ENCODE assay signal across 8 cellular contexts in the genomic region with DNA sequence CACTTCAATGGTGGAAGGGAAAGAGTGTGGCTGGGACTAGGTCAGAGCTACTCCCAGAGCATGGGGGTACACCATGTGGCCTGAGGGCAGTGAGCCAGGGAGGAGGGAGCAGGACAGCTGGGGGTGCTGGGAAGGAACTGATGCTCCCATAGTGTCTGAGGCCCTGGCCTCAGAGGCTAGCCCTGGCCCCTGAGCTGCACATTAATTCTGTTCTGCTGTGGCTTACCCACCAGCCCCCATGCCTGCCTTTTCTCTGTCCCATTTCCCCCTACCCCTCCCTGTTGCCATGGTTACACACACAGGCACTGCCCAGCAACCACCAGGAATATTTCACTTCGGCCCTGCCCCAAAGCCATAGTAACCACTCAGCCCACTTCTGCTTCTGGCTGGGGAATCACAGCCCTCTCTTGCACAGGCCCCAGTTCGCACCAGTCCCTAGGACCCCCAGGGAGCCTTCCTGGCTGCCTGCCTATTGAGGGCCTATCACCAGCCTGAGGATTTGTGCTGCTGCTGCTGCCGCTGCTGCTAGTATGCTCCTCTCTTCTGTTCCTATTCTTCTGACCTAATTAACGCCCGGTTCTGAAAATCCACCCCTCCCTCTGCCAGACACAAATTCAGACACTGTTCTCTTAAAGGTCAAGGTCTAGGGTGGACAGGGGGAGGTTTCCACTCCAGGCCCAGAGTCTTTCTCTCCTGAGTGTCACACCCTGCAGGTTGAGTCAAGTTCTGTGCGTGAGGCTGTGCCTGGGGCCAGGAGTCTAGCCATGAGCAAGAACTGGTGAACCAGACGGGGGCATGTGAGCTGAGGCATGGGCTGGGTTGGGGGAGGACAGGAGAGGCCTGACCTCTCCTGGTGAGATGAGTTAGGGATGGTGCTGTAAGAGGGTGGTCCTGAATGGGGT.
A peak's percentile ranks its signal among the peaks of the same experiment; 100 is the strongest.
DNase-seq lines count a peak whose midpoint lies in the region; ATAC-seq and TF ChIP-seq lines count a peak whose summit lies in the region.

No MANE protein-coding gene starts in this region.

- no peaks in the 10 kb centered on the region for H3K36me3 ChIP-seq in mesendoderm (ENCODE audit: control insufficient read depth, insufficient read depth, low read length)

- no peak overlapping the region for H4K5ac ChIP-seq in mesendoderm (ENCODE audit: low read length)

- peaks cover 74 to 96% of the 10 kb centered on the region in 2 donors for H3K36me3 Mint-ChIP-seq in CD14-positive monocyte
- peaks cover 0 to 12% of the 10 kb centered on the region in 2 donors for H3K36me3 Mint-ChIP-seq in activated naive CD4-positive, alpha-beta T cell treated with anti-CD3 and anti-CD28 coated beads, Interleukin-2, amount 50 U/mL, for 72 hours

- no peaks in the 10 kb centered on the region for H3K79me2 ChIP-seq in mesendoderm (ENCODE audit: control insufficient read depth, insufficient read depth, low read length)

- H3K4ac ChIP-seq in mesendoderm (ENCODE audit: low read depth, low read length), result no peak overlapping the region

- peaks cover 19% of the 10 kb centered on the region for H3K4me1 Mint-ChIP-seq in CD14-positive monocyte

- no peak overlapping the region for H3K4me3 ChIP-seq in mesendoderm (ENCODE audit: low read length)

- no peak overlapping the region for H2BK5ac ChIP-seq in mesendoderm (ENCODE audit: low read length)

- no peak overlapping the region for H3K9ac ChIP-seq in mesendoderm (ENCODE audit: low read length)

- H3K27ac Mint-ChIP-seq in CD14-positive monocyte, result peak overlapping the region; percentile 88 to 97 (median 92)
- peak overlapping the region in 1 of 2 donors; percentile 25 for H3K27ac Mint-ChIP-seq in activated naive CD4-positive, alpha-beta T cell treated with anti-CD3 and anti-CD28 coated beads, Interleukin-2, amount 50 U/mL, for 72 hours

- no peak overlapping the region for H3K4me3 Mint-ChIP-seq in CD14-positive monocyte

- H3K27ac ChIP-seq in caudate nucleus (ENCODE audit: low read depth, low read length), result peak overlapping the region; percentile 97
- H3K27ac ChIP-seq in mesendoderm (ENCODE audit: low read depth, low read length), result no peak overlapping the region

- ATAC-seq in HG03025 (IDR thresholded peaks at IDR 0.05; ENCODE audit: low FRiP score, unreplicated experiment), result no peak
- no peak for ATAC-seq in activated naive CD4-positive, alpha-beta T cell treated with anti-CD3 and anti-CD28 coated beads, Interleukin-2, amount 50 U/mL, for 72 hours
- no peak for ATAC-seq in GM21515 (IDR thresholded peaks at IDR 0.05; ENCODE audit: unreplicated experiment)

- no peak overlapping the region for H3K18ac ChIP-seq in mesendoderm (ENCODE audit: low read length)

- peaks cover 0 to 2% (median 0%) of the 10 kb centered on the region in 3 donors for H3K27me3 Mint-ChIP-seq in CD14-positive monocyte (ENCODE audit: low read depth in 3 of 3)

- no peak overlapping the region for H2BK120ac ChIP-seq in mesendoderm (ENCODE audit: low read depth, low read length)

- intact Hi-C loops in CD14-positive monocyte (cut with micrococcal nuclease), result no loop called here

- no peak overlapping the region for H2AK5ac ChIP-seq in mesendoderm (ENCODE audit: low read length)

- H3K4me2 ChIP-seq in mesendoderm (ENCODE audit: low read length), result no peak overlapping the region

- no peak for TF ChIP-seq CTCF in CD14-positive monocyte (IDR thresholded peaks at IDR 0.05)

- no peak overlapping the region for H4K8ac ChIP-seq in mesendoderm (ENCODE audit: low read depth, low read length)

- H3K23ac ChIP-seq in mesendoderm (ENCODE audit: low read length), result no peak overlapping the region

- DNase-seq in CD14-positive monocyte (ENCODE audit: low spot score) (peak; percentile 65), NCI-H1417 treated with DMSO at 0.1 percent for 48 hours (lab: John Stamatoyannopoulos, UW) (peak; percentile 5), caudate nucleus (lab: John Stamatoyannopoulos, UW) (peak in 56 of 61 donors; percentile 31 to 95 (median 72)), mesendoderm (peak; percentile 87), H4 (ENCODE audit: low spot score) (no peak)
- no peak for DNase-seq in activated naive CD4-positive, alpha-beta T cell treated with anti-CD3 and anti-CD28 coated beads, Interleukin-2, amount 50 U/mL, for 72 hours (ENCODE audit: low spot score in 2 of 2)

- no peaks in the 10 kb centered on the region for H3K9me3 Mint-ChIP-seq in CD14-positive monocyte
- H3K9me3 Mint-ChIP-seq in activated naive CD4-positive, alpha-beta T cell treated with anti-CD3 and anti-CD28 coated beads, Interleukin-2, amount 50 U/mL, for 72 hours, result no peaks in the 10 kb centered on the region

- no peaks in the 10 kb centered on the region for H3K79me1 ChIP-seq in mesendoderm (ENCODE audit: low read length)

- WGBS in mesendoderm (ENCODE audit: extremely low coverage, insufficient coverage, low lambda C conversion rate), result no CpG with 5 or more reads among the region's 7 CpGs

- peaks cover 3% of the 10 kb centered on the region for H3K4me1 ChIP-seq in mesendoderm (ENCODE audit: control insufficient read depth, low read depth, low read length)

- no peak overlapping the region for H3K56ac ChIP-seq in mesendoderm (ENCODE audit: low read length)

- no peak overlapping the region for H2BK15ac ChIP-seq in mesendoderm (replicated peaks; ENCODE audit: low read depth)

- H3K27me3 ChIP-seq in mesendoderm (ENCODE audit: insufficient read depth, low read length, poor library complexity), result no peaks in the 10 kb centered on the region

Comparison
In these comparisons a context has a peak if more than half of its experiments do, and no peak if none do; other contexts are left out.
1. DNase-seq: peak in CD14-positive monocyte (single experiment), NCI-H1417 treated with DMSO at 0.1 percent for 48 hours (single experiment), caudate nucleus (56 of 61) and mesendoderm (single experiment); none in H4 (single experiment) and activated naive CD4-positive, alpha-beta T cell treated with anti-CD3 and anti-CD28 coated beads, Interleukin-2, amount 50 U/mL, for 72 hours (0 of 2).